8 cellular contexts compared by ENCODE assay signal in genomic region chr12:105329926-105330282, GRCh38. TPM values are rescaled to one million over a fixed set of nuclear protein-coding genes. Genes with fewer than 3 reads are reported as not detected.
A peak's percentile ranks its signal among the peaks of the same experiment; 100 is the strongest.
DNase-seq lines count a peak whose midpoint lies in the region; ATAC-seq, FAIRE-seq and TF ChIP-seq lines count a peak whose summit lies in the region.

No MANE protein-coding gene starts in this region.

- peak overlapping the region; percentile 88 for H3K9ac ChIP-seq in Loucy (ENCODE audit: low read depth, low read length, poor library complexity, severe bottlenecking)

- POLR2A ChIA-PET in A549 (lab: Yijun Ruan, JAX): no interaction called here

- H4K20me1 ChIP-seq in Loucy (ENCODE audit: insufficient read depth, low read length, poor library complexity, severe bottlenecking): peaks cover 38% of the 10 kb centered on the region

- peak overlapping the region; percentile 70 for H3K27ac Mint-ChIP-seq in endothelial cell (ENCODE audit: unreplicated experiment)

- no peak for TF ChIP-seq RAD21 in A549 (conservative IDR thresholded peaks at IDR 0.05 in 1 of 2, IDR thresholded peaks at IDR 0.05 in 1 of 2)

- intact Hi-C loops in gastrocnemius medialis (cut with DNase I; ENCODE audit: low total_unique reads): loop anchor here (5.0 kb wide), 1 partner anchor 93 kb away; the partner anchor contains the start of gene APPL2

- H3K79me2 ChIP-seq in Loucy (ENCODE audit: insufficient read depth, low read length): peaks cover 50% of the 10 kb centered on the region

- H3K36me3 ChIP-seq in Loucy (ENCODE audit: insufficient read depth, low read length) (no peaks in the 10 kb centered on the region), gastrocnemius medialis (no peaks in the 10 kb centered on the region)

- H3K9me2 ChIP-seq in Loucy (replicated peaks; ENCODE audit: low read depth, low read length): no peaks in the 10 kb centered on the region

- peak overlapping the region; percentile 32; the same call in 1 of the 2 replicates for H2AFZ ChIP-seq in Loucy (ENCODE audit: low read length)

- H3K4me1 ChIP-seq in A549: peaks cover 49% of the 10 kb centered on the region
- peaks cover 76% of the 10 kb centered on the region for H3K4me1 ChIP-seq in Loucy (ENCODE audit: insufficient read depth, low read length, poor library complexity, severe bottlenecking)
- peaks cover 8 to 9% of the 10 kb centered on the region in 2 donors for H3K4me1 ChIP-seq in gastrocnemius medialis

- H3K4me2 ChIP-seq in A549 (peak overlapping the region; percentile 81), Loucy (ENCODE audit: low read depth, low read length, poor library complexity, severe bottlenecking) (peak overlapping the region; percentile 99)

- peak overlapping the region; percentile 79 to 93 for H3K27ac ChIP-seq in A549
- no peak overlapping the region for H3K27ac ChIP-seq in gastrocnemius medialis

- DNase-seq in A549 (ENCODE audit: low read depth in 1 of 2, low spot score in 1 of 2) (no peak), endothelial cell (ENCODE audit: low spot score) (no peak), gastrocnemius medialis (no peak), hypothalamus (lab: John Stamatoyannopoulos, UW) (no peak)
- DNase-seq in activated CD4-positive, CD25-positive, alpha-beta regulatory T cell treated with anti-CD3 and anti-CD28 coated beads, Interleukin-2, amount 50 U/mL, for 72 hours: no peak

- WGBS in A549 (ENCODE audit: missing lambda C conversion rate): 4% methylated on average over 9 of the region's 9 CpGs

- H3K4me3 Mint-ChIP-seq in endothelial cell (ENCODE audit: unreplicated experiment): peak overlapping the region; percentile 89

- FAIRE-seq in A549 (lab: Jason Lieb, UNC): no peak

- TF ChIP-seq POLR2A in A549 (IDR thresholded peaks at IDR 0.05; ENCODE audit: low read length) (no peak), gastrocnemius medialis (IDR thresholded peaks at IDR 0.05) (no peak)

- no peak for TF ChIP-seq EP300 in A549 (IDR thresholded peaks at IDR 0.05)

- H3K4me3 ChIP-seq in A549 (peak overlapping the region; percentile 64), Loucy (ENCODE audit: low read length, poor library complexity, severe bottlenecking) (peak overlapping the region; percentile 78), gastrocnemius medialis (peak overlapping the region; percentile 57 to 69 (median 64))

- H3K9me3 ChIP-seq in A549 (no peaks in the 10 kb centered on the region), Loucy (ENCODE audit: insufficient read depth, low read depth, low read length) (no peaks in the 10 kb centered on the region), gastrocnemius medialis (no peaks in the 10 kb centered on the region)

- peaks cover 3% of the 10 kb centered on the region for H3K27me3 Mint-ChIP-seq in endothelial cell (ENCODE audit: unreplicated experiment)

- TF ChIP-seq CTCF in A549 (IDR thresholded peaks at IDR 0.05): no peak
- TF ChIP-seq CTCF in Loucy (conservative IDR thresholded peaks at IDR 0.05; ENCODE audit: low read length): no peak
- no peak for TF ChIP-seq CTCF in endothelial cell (IDR thresholded peaks at IDR 0.05; ENCODE audit: unreplicated experiment)
- no peak for TF ChIP-seq CTCF in gastrocnemius medialis (IDR thresholded peaks at IDR 0.05 in 4 of 5, conservative IDR thresholded peaks at IDR 0.05 in 1 of 5)

- ATAC-seq in A549 (peak; percentile 16 to 48; a peak in 3 of 6 replicates), GM19463 (IDR thresholded peaks at IDR 0.05; ENCODE audit: unreplicated experiment) (peak; percentile 0), gastrocnemius medialis (no peak)
- ATAC-seq in activated CD4-positive, CD25-positive, alpha-beta regulatory T cell treated with anti-CD3 and anti-CD28 coated beads, Interleukin-2, amount 50 U/mL, for 24 hours: no peak

- H3K36me3 Mint-ChIP-seq in endothelial cell (ENCODE audit: low read depth, unreplicated experiment): peaks cover 4% of the 10 kb centered on the region

- H3K9me3 Mint-ChIP-seq in endothelial cell (ENCODE audit: unreplicated experiment): no peaks in the 10 kb centered on the region

- H3K27me3 ChIP-seq in Loucy (ENCODE audit: insufficient read depth, low read length, poor library complexity, severe bottlenecking): no peaks in the 10 kb centered on the region
- H3K27me3 ChIP-seq in gastrocnemius medialis: no peaks in the 10 kb centered on the region

- CTCF ChIA-PET in A549 (lab: Yijun Ruan, JAX): interaction anchor here (0.6 to 4.1 kb wide), 3 partner anchors 10 to 99 kb away, joined by 3 to 19 read pairs (median 4); partner anchors contain the start of gene APPL2

- H3F3A ChIP-seq in Loucy (ENCODE audit: low read depth): peaks cover 18% of the 10 kb centered on the region

- in situ Hi-C loops in gastrocnemius medialis (cut with MboI; ENCODE audit: low sequenced_read_pairs in 4 of 4): no loop called here

- H3K4me1 Mint-ChIP-seq in endothelial cell (ENCODE audit: unreplicated experiment): peaks cover 24% of the 10 kb centered on the region

TF ChIP-seq in A549, 52 proteins besides CTCF, POLR2A, EP300 and RAD21:
- no peak for TF ChIP-seq CHD4 (IDR thresholded peaks at IDR 0.05; ENCODE audit: borderline replicate concordance)
- no peak for TF ChIP-seq RCOR1 (IDR thresholded peaks at IDR 0.05; ENCODE audit: low read depth, low read length)
- peak; percentile 18; the same call in 1 of the 2 replicates for TF ChIP-seq GATA3 (IDR thresholded peaks at IDR 0.05; ENCODE audit: borderline replicate concordance)

RNA-seq across cellular contexts. Expression of gene C12orf75, which starts 0.6 kb away (rescaled TPM):
- polyA plus RNA-seq in A549 (2011; rRNA removed): 238 and 298 TPM in 2 replicates
- 126 and 130 TPM in 2 replicates for polyA plus RNA-seq in A549 (2012; cell fraction: cytosol; rRNA removed)
- 30.4 and 51.6 TPM in 2 replicates for polyA plus RNA-seq in A549 (2012; cell fraction: nucleus; rRNA removed)
- 202 to 224 TPM (median 210 TPM) in 3 replicates for polyA plus RNA-seq in A549 (2017; fragmentation: RNase III; extraction: RNeasy Plus Mini Kit Qiagen cat#74134 plus additional on column Dnase treatment)
- 23.0 and 25.4 TPM in 2 replicates for polyA minus RNA-seq in A549 (2011; rRNA and poly(A)+ RNA removed)
- total RNA-seq in endothelial cell (ENCODE audit: unreplicated experiment): 24.0 TPM
- total RNA-seq in gastrocnemius medialis: 10 to 100 TPM in 3 of 4 donors, 1 to 10 TPM in 1; 4.3 to 73.0 (median 17.3) TPM

Comparison
In these comparisons a context has a peak if more than half of its experiments do, and no peak if none do; other contexts are left out.
1. ATAC-seq: peak in A549 (2 of 2) and GM19463 (single experiment); none in gastrocnemius medialis (0 of 2) and activated CD4-positive, CD25-positive, alpha-beta regulatory T cell treated with anti-CD3 and anti-CD28 coated beads, Interleukin-2, amount 50 U/mL, for 24 hours (0 of 2).
2. H3K27ac ChIP-seq: peak in A549 (2 of 2); none in gastrocnemius medialis (0 of 4).
3. Peak in every context shown above with its lines, with median percentiles within 50 percentile points of each other: H3K4me3 ChIP-seq.